Comparison of ENCODE assay signal across 1 cellular context in genomic region chr19:13986348-13986904, GRCh38.
A peak's percentile ranks its signal among the peaks of the same experiment; 100 is the strongest.
TF ChIP-seq lines count a peak whose summit lies in the region.

No MANE protein-coding gene starts in this region.

TF ChIP-seq in GM23338, 12 proteins besides CTCF, POLR2A, EP300 and RAD21 (continued from another document):
- TF ChIP-seq REST (IDR thresholded peaks at IDR 0.05; ENCODE audit: unreplicated experiment) (no peak), EZH2phosphoT487 (IDR thresholded peaks at IDR 0.05; ENCODE audit: unreplicated experiment) (no peak), NANOG (IDR thresholded peaks at IDR 0.05; ENCODE audit: borderline replicate concordance) (no peak), ETS1 (IDR thresholded peaks at IDR 0.05) (0 out of 2 replicates have a peak, but pooled peaks have one; percentile 17), POLR2AphosphoS5 (IDR thresholded peaks at IDR 0.05; ENCODE audit: low read depth) (peak; percentile 38), EZH2 (IDR thresholded peaks at IDR 0.05; ENCODE audit: low read depth, unreplicated experiment) (no peak)
